In the genomic region with DNA sequence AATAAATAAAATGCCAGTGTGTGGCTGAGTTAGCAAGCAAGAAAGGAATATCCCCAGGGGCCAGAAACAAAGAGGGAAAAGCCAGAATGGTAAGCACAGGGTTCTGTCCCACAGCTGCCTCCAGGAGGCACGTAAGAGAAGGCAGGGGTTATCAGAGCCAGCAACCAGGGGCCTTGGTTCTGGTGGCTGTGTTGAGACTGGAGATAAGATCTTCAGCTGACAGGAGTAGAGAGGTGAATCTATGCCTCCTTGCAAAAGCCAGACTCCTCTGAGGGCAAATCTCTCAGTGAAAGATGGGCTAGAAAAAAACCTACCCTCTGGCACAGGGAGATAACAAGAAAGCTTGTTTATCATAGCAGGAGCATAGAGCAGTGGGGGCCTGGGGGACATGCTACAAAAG, we compare ENCODE assay signal across 18 cellular contexts. TPM values are rescaled to one million over a fixed set of nuclear protein-coding genes. Genes with fewer than 3 reads are reported as not detected.
DNase-seq lines count a peak whose midpoint lies in the region; TF ChIP-seq lines count a peak whose summit lies in the region.
"Had no signal": no experiment of that assay in that cellular context is flagged by ENCODE, and none has a peak within 500 bp of the region (broad histone marks: within the 10 kb centered on the region; RNA-seq: fewer than 3 reads in every experiment).

No MANE protein-coding gene starts in this region.

- no peak overlapping the region for H3K27ac ChIP-seq in PC-9
- no peak overlapping the region for H3K27ac ChIP-seq in neural progenitor cell
- H3K27ac ChIP-seq: left lung, pancreas, SJSA1, WERI-Rb-1 had no signal

- no peaks in the 10 kb centered on the region for H3K9me3 ChIP-seq in PC-9 (ENCODE audit: insufficient read depth, low read depth)
- H3K9me3 ChIP-seq in neural progenitor cell (ENCODE audit: low read depth): no peaks in the 10 kb centered on the region
- H3K9me3 ChIP-seq: left lung, pancreas, SJSA1 had no signal

- H3K4me1 ChIP-seq in PC-9 (replicated peaks; ENCODE audit: insufficient read depth) (peaks cover 12% of the 10 kb centered on the region), neural progenitor cell (peaks cover 29% of the 10 kb centered on the region)
- H3K4me1 ChIP-seq: left lung, SJSA1 had no signal

- no peaks in the 10 kb centered on the region for H3K36me3 Mint-ChIP-seq in neural progenitor cell
- H3K36me3 Mint-ChIP-seq in activated naive CD8-positive, alpha-beta T cell treated with anti-CD3 and anti-CD28 coated beads for 36 hours: no peaks in the 10 kb centered on the region
- H3K36me3 Mint-ChIP-seq: CD4-positive, alpha-beta memory T cell had no signal

- 0 out of 2 replicates have a peak, but pooled peaks cover 8% of the 10 kb centered on the region for H3F3A ChIP-seq in PC-9 (ENCODE audit: insufficient read depth, low read depth)
- H3F3A ChIP-seq in neural progenitor cell (ENCODE audit: low read depth): peaks cover 25% of the 10 kb centered on the region

- H4K20me1 ChIP-seq in PC-9 (ENCODE audit: insufficient read depth): no peaks in the 10 kb centered on the region
- no peaks in the 10 kb centered on the region for H4K20me1 ChIP-seq in neural progenitor cell (ENCODE audit: low read depth)

- no peaks in the 10 kb centered on the region for H3K9me2 ChIP-seq in PC-9 (ENCODE audit: insufficient read depth)

- H3K4me3 Mint-ChIP-seq in neural progenitor cell: no peak overlapping the region
- H3K4me3 Mint-ChIP-seq in activated naive CD8-positive, alpha-beta T cell treated with anti-CD3 and anti-CD28 coated beads for 36 hours: no peak overlapping the region
- H3K4me3 Mint-ChIP-seq: activated T-helper 1 cell treated with anti-CD3 and anti-CD28 coated beads, Interleukin-12 subunit alpha, Interleukin-12 subunit beta, Interleukin-2, Interleukin-4 antibody, amounts not matched to agents 30 ng/mL and 10 ng/mL and 1 ng/mL, durations not matched to agents 14 hours and 24 hours and 36 hours; CD4-positive, alpha-beta memory T cell had no signal

- no peak for TF ChIP-seq CTCF in PC-9 (conservative IDR thresholded peaks at IDR 0.05)
- TF ChIP-seq CTCF in neural progenitor cell (IDR thresholded peaks at IDR 0.05): no peak

- CTCF ChIA-PET in PC-9 (lab: Charles Lee): no interaction called here

- H3K27me3 Mint-ChIP-seq in neural progenitor cell (ENCODE audit: insufficient read depth, low read depth): peaks cover 18% of the 10 kb centered on the region
- H3K27me3 Mint-ChIP-seq in activated naive CD8-positive, alpha-beta T cell treated with anti-CD3 and anti-CD28 coated beads for 36 hours: peaks cover 22% of the 10 kb centered on the region

- H2AFZ ChIP-seq in PC-9: no peak overlapping the region
- peak overlapping the region; percentile 55 for H2AFZ ChIP-seq in neural progenitor cell (replicated peaks)

- H3K4me2 ChIP-seq in PC-9: 0 out of 2 replicates have a peak overlapping the region, but pooled peaks have one; percentile 9
- H3K4me2 ChIP-seq in neural progenitor cell: peak overlapping the region; percentile 55

- POLR2A ChIA-PET in PC-9 (lab: Charles Lee; ENCODE audit: unreplicated experiment): no interaction called here

- BruUV-seq in PC-9 (replicated peaks; lab: Mats Ljungman, UMichigan): no TSS peak

- H3K9me3 Mint-ChIP-seq in neural progenitor cell: peaks cover 10% of the 10 kb centered on the region
- no peaks in the 10 kb centered on the region for H3K9me3 Mint-ChIP-seq in activated naive CD8-positive, alpha-beta T cell treated with anti-CD3 and anti-CD28 coated beads for 36 hours
- H3K9me3 Mint-ChIP-seq: activated T-helper 1 cell treated with anti-CD3 and anti-CD28 coated beads, Interleukin-12 subunit alpha, Interleukin-12 subunit beta, Interleukin-2, Interleukin-4 antibody, amounts not matched to agents 30 ng/mL and 10 ng/mL and 1 ng/mL, durations not matched to agents 14 hours and 24 hours and 36 hours; CD4-positive, alpha-beta memory T cell had no signal

- H3K4me3 ChIP-seq in PC-9: no peak overlapping the region
- no peak overlapping the region for H3K4me3 ChIP-seq in neural progenitor cell
- H3K4me3 ChIP-seq: left lung, pancreas, SJSA1 had no signal

- H3K27me3 ChIP-seq in PC-9 (ENCODE audit: insufficient read depth, low read depth) (peaks cover 24% of the 10 kb centered on the region), neural progenitor cell (no peaks in the 10 kb centered on the region)

- H3K36me3 ChIP-seq in PC-9 (ENCODE audit: low read depth) (no peaks in the 10 kb centered on the region), neural progenitor cell (no peaks in the 10 kb centered on the region)
- H3K36me3 ChIP-seq: left lung, pancreas, SJSA1, WERI-Rb-1 had no signal

- in situ Hi-C loops in KBM-7 (cut with MboI; ENCODE audit: low pct_unique_long_range_greater_than_20kb, low sequenced_read_pairs): no loop called here

- peak; percentile 3 to 28 for DNase-seq in NCI-H2081 (lab: John Stamatoyannopoulos, UW)
- DNase-seq in NCI-H2081 treated with DMSO at 0.1 percent for 48 hours (lab: John Stamatoyannopoulos, UW): no peak
- peak; percentile 21 for DNase-seq in NCI-H1105 (lab: John Stamatoyannopoulos, UW)
- peak in 1 of 2 experiments; percentile 54 for DNase-seq in PC-9
- peak; percentile 41 for DNase-seq in neural progenitor cell (ENCODE audit: low spot score)
- DNase-seq in activated naive CD8-positive, alpha-beta T cell treated with anti-CD3 and anti-CD28 coated beads for 36 hours: no peak
- DNase-seq in KBM-7: no peak
- DNase-seq in NCI-H1694 (lab: John Stamatoyannopoulos, UW): no peak
- DNase-seq: CD4-positive, alpha-beta memory T cell; central memory CD4-positive, alpha-beta T cell; GF-D8; HCEC 1CT; left lung; pancreas; small intestine; WERI-Rb-1 had no signal

- H3K79me2 ChIP-seq in PC-9 (ENCODE audit: low read depth): no peaks in the 10 kb centered on the region
- no peaks in the 10 kb centered on the region for H3K79me2 ChIP-seq in neural progenitor cell (ENCODE audit: low read depth)

- H3K4me1 Mint-ChIP-seq in neural progenitor cell: peaks cover 30% of the 10 kb centered on the region
- H3K4me1 Mint-ChIP-seq in activated naive CD8-positive, alpha-beta T cell treated with anti-CD3 and anti-CD28 coated beads for 36 hours: no peaks in the 10 kb centered on the region

- H3K27ac Mint-ChIP-seq in neural progenitor cell: no peak overlapping the region
- H3K27ac Mint-ChIP-seq in activated naive CD8-positive, alpha-beta T cell treated with anti-CD3 and anti-CD28 coated beads for 36 hours: no peak overlapping the region
- H3K27ac Mint-ChIP-seq: activated T-helper 1 cell treated with anti-CD3 and anti-CD28 coated beads, Interleukin-12 subunit alpha, Interleukin-12 subunit beta, Interleukin-2, Interleukin-4 antibody, amounts not matched to agents 30 ng/mL and 10 ng/mL and 1 ng/mL, durations not matched to agents 14 hours and 24 hours and 36 hours; CD4-positive, alpha-beta memory T cell had no signal

- intact Hi-C loops in PC-9 (cut with micrococcal nuclease; ENCODE audit: unreplicated experiment): no loop called here

- no peak overlapping the region for H3K9ac ChIP-seq in neural progenitor cell

RNA-seq across cellular contexts. Expression of gene NFAM1, which starts 29.8 kb away (rescaled TPM):
- total RNA-seq in PC-9 (2021): not detected in 2 replicates
- total RNA-seq in neural progenitor cell (ENCODE audit: low replicate concordance): 0.19 and 0.40 TPM in 2 replicates
- total RNA-seq in activated naive CD8-positive, alpha-beta T cell treated with anti-CD3 and anti-CD28 coated beads for 36 hours: under 1 TPM in 1 of 2 experiments, not detected in 1; 0.08 TPM
- total RNA-seq: SJSA1 had no signal

RNA-seq across cellular contexts. Expression of gene RRP7A, which starts 57.6 kb away (rescaled TPM):
- total RNA-seq in PC-9 (2021) (52.7 and 56.6 TPM in 2 replicates), neural progenitor cell (ENCODE audit: low replicate concordance) (15.2 and 31.9 TPM in 2 replicates)
- 100 to 1,000 TPM; 184 to 193 TPM for total RNA-seq in activated naive CD8-positive, alpha-beta T cell treated with anti-CD3 and anti-CD28 coated beads for 36 hours

Comparison
In these comparisons a context has a peak if more than half of its experiments do, and no peak if none do; other contexts are left out.
1. DNase-seq: peak in NCI-H2081 (2 of 2), NCI-H1105 (single experiment) and neural progenitor cell (single experiment); none in NCI-H2081 treated with DMSO at 0.1 percent for 48 hours (single experiment), activated naive CD8-positive, alpha-beta T cell treated with anti-CD3 and anti-CD28 coated beads for 36 hours (single experiment), KBM-7 (single experiment) and NCI-H1694 (single experiment).